ENCODE assay signal across 8 cellular contexts in the genomic region with DNA sequence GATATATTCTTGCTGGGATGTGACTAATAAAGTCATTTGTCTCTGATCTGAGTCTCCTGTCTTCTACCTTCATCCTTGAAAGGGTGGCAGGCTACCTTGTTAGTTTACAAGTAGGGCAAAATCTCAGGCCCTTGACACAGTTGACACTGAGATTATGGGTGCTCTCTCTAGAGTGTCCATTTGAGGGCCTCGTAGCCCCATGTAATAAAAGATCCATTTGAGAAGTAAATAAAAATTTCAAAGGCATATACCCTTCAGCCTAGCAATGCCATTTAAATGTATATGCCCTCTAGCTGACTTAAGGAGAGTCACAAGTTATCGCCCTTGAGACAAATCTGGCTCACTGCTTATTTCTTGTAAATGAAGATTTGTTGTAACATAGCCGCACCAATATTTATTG.
A peak's percentile ranks its signal among the peaks of the same experiment; 100 is the strongest.
DNase-seq lines count a peak whose midpoint lies in the region; ATAC-seq, FAIRE-seq and TF ChIP-seq lines count a peak whose summit lies in the region.
"Had no signal": no experiment of that assay in that cellular context is flagged by ENCODE, and none has a peak within 500 bp of the region (broad histone marks: within the 10 kb centered on the region; RNA-seq: fewer than 3 reads in every experiment).

No MANE protein-coding gene starts in this region.

- no peak overlapping the region for H2AFZ ChIP-seq in HCT116 (ENCODE audit: low read depth, low read length, poor library complexity, severe bottlenecking)

- H3K9me3 ChIP-seq in HCT116 (ENCODE audit: control insufficient read depth in 1 of 2, insufficient read depth in 1 of 2, low read depth in 1 of 2, low read length in 2 of 2), result no peaks in the 10 kb centered on the region

- peaks cover 54% of the 10 kb centered on the region for H3K79me2 ChIP-seq in HCT116 (ENCODE audit: insufficient read depth, low read length)

- H4K20me1 ChIP-seq in HCT116 (ENCODE audit: insufficient read depth), result no peaks in the 10 kb centered on the region; the same call in 1 of the 2 replicates

- peak overlapping the region; percentile 57 for H3K27ac Mint-ChIP-seq in WTC11
- peak overlapping the region; percentile 11 for H3K27ac Mint-ChIP-seq in memory B cell

- H3K27me3 Mint-ChIP-seq in WTC11 (ENCODE audit: low read depth) (no peaks in the 10 kb centered on the region), memory B cell (no peaks in the 10 kb centered on the region)
- H3K27me3 Mint-ChIP-seq: central memory CD8-positive, alpha-beta T cell had no signal

- H3K4me1 ChIP-seq in HCT116 (ENCODE audit: control insufficient read depth in 1 of 2, insufficient read depth in 2 of 2, low read length in 2 of 2), result peaks cover 3 to 27% of the 10 kb centered on the region in 2 experiments; a peak in 3 of 4 replicates

- H3K9ac ChIP-seq in HCT116 (ENCODE audit: low read length), result no peak overlapping the region

- H3K9me3 Mint-ChIP-seq in WTC11 (peaks cover 12% of the 10 kb centered on the region), memory B cell (no peaks in the 10 kb centered on the region)
- H3K9me3 Mint-ChIP-seq: central memory CD8-positive, alpha-beta T cell had no signal

- peak; percentile 24; the same call in 1 of the 2 replicates for TF ChIP-seq RAD21 in HCT116 (IDR thresholded peaks at IDR 0.05; ENCODE audit: low read depth)

- intact Hi-C loops in HCT116 (cut with micrococcal nuclease), result loop anchor here (2.0 to 5.0 kb wide), 2 partner anchors 285 to 510 kb away; no protein-coding TSS in a partner anchor

- CTCF ChIA-PET in HCT116 (lab: Charles Lee) (no interaction called here), WTC11 (lab: Charles Lee) (interaction anchor here (0.7 to 1.6 kb wide), 3 partner anchors 93 to 289 kb away, joined by 3 read pairs; no protein-coding TSS in a partner anchor), RWPE1 (lab: Yijun Ruan, JAX) (no interaction called here)

- no peak for FAIRE-seq in D721Med (lab: Jason Lieb, UNC)

- H3K4me3 Mint-ChIP-seq in WTC11, result no peak overlapping the region
- H3K4me3 Mint-ChIP-seq in memory B cell, result no peak overlapping the region
- H3K4me3 Mint-ChIP-seq: central memory CD8-positive, alpha-beta T cell had no signal

- H3K4me3 ChIP-seq in HCT116 (replicated peaks in 1 of 2; ENCODE audit: low read depth in 1 of 2, low read length in 2 of 2), result no peak overlapping the region

- peak; percentile 38 for ATAC-seq in HCT116
- ATAC-seq in WTC11, result peak; percentile 76
- ATAC-seq in memory B cell (ENCODE audit: low read depth), result no peak
- ATAC-seq in GM21717 (IDR thresholded peaks at IDR 0.05; ENCODE audit: unreplicated experiment), result no peak

- RAD21 ChIA-PET in HCT116 (lab: Charles Lee; ENCODE audit: low non-redundant PET in 1 of 2, low total read pairs in 2 of 2, uncharacterized antibody in 2 of 2, unreplicated experiment in 2 of 2), result no interaction called here

- H3K36me3 ChIP-seq in HCT116 (ENCODE audit: control insufficient read depth in 1 of 2, insufficient read depth in 2 of 2, low read length in 2 of 2), result no peaks in the 10 kb centered on the region

- no peaks in the 10 kb centered on the region for H3K27me3 ChIP-seq in HCT116 (ENCODE audit: insufficient read depth, low read length)

- H3K27ac ChIP-seq in HCT116 (ENCODE audit: low read depth, low read length) (no peak overlapping the region), RWPE1 (no peak overlapping the region)

- no TSS peak for BruUV-seq in HCT116 (replicated peaks; lab: Mats Ljungman, UMichigan)

- POLR2A ChIA-PET in HCT116 (lab: Charles Lee), result no interaction called here
- POLR2A ChIA-PET in WTC11 (lab: Charles Lee), result no interaction called here
- POLR2A ChIA-PET in RWPE1 (lab: Yijun Ruan, JAX; ENCODE audit: low non-redundant PET), result no interaction called here

- no peak for DNase-seq in D721Med (ENCODE audit: insufficient read length, low spot score)
- no peak for DNase-seq in HCT116 (ENCODE audit: low read depth, low spot score)
- DNase-seq in WTC11 (ENCODE audit: low spot score), result no peak
- DNase-seq in memory B cell (ENCODE audit: low spot score in 2 of 2), result no peak
- DNase-seq in RWPE1 (ENCODE audit: low spot score), result no peak
- DNase-seq in NCI-H226, result no peak

- H3K4me1 Mint-ChIP-seq in WTC11 (peaks cover 39% of the 10 kb centered on the region), memory B cell (peaks cover 22% of the 10 kb centered on the region)

- TF ChIP-seq CTCF in D721Med (IDR thresholded peaks at IDR 0.05; ENCODE audit: insufficient read depth, missing control alignments) (peak; percentile 23), HCT116 (IDR thresholded peaks at IDR 0.05 in 2 of 3, conservative IDR thresholded peaks at IDR 0.05 in 1 of 3; ENCODE audit: borderline replicate concordance in 1 of 3, insufficient read depth in 1 of 3, low read depth in 2 of 3, low read length in 2 of 3) (peak in 2 of 3 experiments; percentile 16 to 30; a peak in 1 of 6 replicates), WTC11 (IDR thresholded peaks at IDR 0.05) (no peak), RWPE1 (conservative IDR thresholded peaks at IDR 0.05; ENCODE audit: low read depth) (no peak)

- no peaks in the 10 kb centered on the region for H3K9me2 ChIP-seq in HCT116 (ENCODE audit: insufficient read depth)

- H3K36me3 Mint-ChIP-seq in WTC11, result peaks cover 10% of the 10 kb centered on the region
- peaks cover 6% of the 10 kb centered on the region for H3K36me3 Mint-ChIP-seq in memory B cell

- TF ChIP-seq POLR2A in HCT116 (IDR thresholded peaks at IDR 0.05; ENCODE audit: borderline replicate concordance, extremely low read depth, insufficient read depth, insufficient read length), result no peak

- H3K4me2 ChIP-seq in HCT116 (ENCODE audit: low read length), result no peak overlapping the region

TF ChIP-seq in HCT116, 20 proteins besides CTCF, POLR2A, EP300 and RAD21 (continues in another document):
- TF ChIP-seq FOSL1 (IDR thresholded peaks at IDR 0.05; ENCODE audit: low read depth) (no peak), EGR1 (IDR thresholded peaks at IDR 0.05; ENCODE audit: low read depth) (no peak), SRF (IDR thresholded peaks at IDR 0.05; ENCODE audit: low read depth) (no peak), ZFX (IDR thresholded peaks at IDR 0.05) (no peak), CBX3 (IDR thresholded peaks at IDR 0.05; ENCODE audit: low read depth) (no peak), TCF7L2 (IDR thresholded peaks at IDR 0.05; ENCODE audit: borderline replicate concordance, extremely low read depth, insufficient read depth, insufficient read length) (no peak), JUND (IDR thresholded peaks at IDR 0.05) (no peak), POLR2AphosphoS5 (IDR thresholded peaks at IDR 0.05; ENCODE audit: low read depth, low read length) (no peak), ZNF274 (IDR thresholded peaks at IDR 0.05; ENCODE audit: low read depth, low read length) (no peak), SP1 (IDR thresholded peaks at IDR 0.05; ENCODE audit: low read depth) (no peak), CEBPB (IDR thresholded peaks at IDR 0.05; ENCODE audit: low read depth) (no peak), ELF1 (IDR thresholded peaks at IDR 0.05; ENCODE audit: borderline replicate concordance, low read depth) (no peak), EZH2 (IDR thresholded peaks at IDR 0.05) (no peak), YY1 (IDR thresholded peaks at IDR 0.05; ENCODE audit: extremely low read depth, insufficient replicate concordance, low read depth, low read length) (no peak)
- TF ChIP-seq, protein P1, sequence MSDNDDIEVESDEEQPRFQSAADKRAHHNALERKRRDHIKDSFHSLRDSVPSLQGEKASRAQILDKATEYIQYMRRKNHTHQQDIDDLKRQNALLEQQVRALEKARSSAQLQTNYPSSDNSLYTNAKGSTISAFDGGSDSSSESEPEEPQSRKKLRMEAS (IDR thresholded peaks at IDR 0.05), result no peak
- TF ChIP-seq, protein P2, sequence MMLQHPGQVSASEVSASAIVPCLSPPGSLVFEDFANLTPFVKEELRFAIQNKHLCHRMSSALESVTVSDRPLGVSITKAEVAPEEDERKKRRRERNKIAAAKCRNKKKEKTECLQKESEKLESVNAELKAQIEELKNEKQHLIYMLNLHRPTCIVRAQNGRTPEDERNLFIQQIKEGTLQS (IDR thresholded peaks at IDR 0.05), result no peak

TF ChIP-seq in WTC11, 78 proteins besides CTCF, POLR2A, EP300 and RAD21 (continues in another document):
- TF ChIP-seq RELA (CRISPR knock-in tag; IDR thresholded peaks at IDR 0.05; ENCODE audit: borderline replicate concordance) (no peak), MXD4 (CRISPR knock-in tag; IDR thresholded peaks at IDR 0.05; ENCODE audit: borderline replicate concordance) (no peak), ZNF138 (CRISPR knock-in tag; conservative IDR thresholded peaks at IDR 0.05) (no peak), EMX1 (CRISPR knock-in tag; IDR thresholded peaks at IDR 0.05) (no peak), JUN (CRISPR knock-in tag; IDR thresholded peaks at IDR 0.05) (no peak), OVOL2 (CRISPR knock-in tag; IDR thresholded peaks at IDR 0.05; ENCODE audit: borderline replicate concordance) (no peak), NR3C1 (CRISPR knock-in tag; conservative IDR thresholded peaks at IDR 0.05; ENCODE audit: low read depth) (no peak)
- TF ChIP-seq, protein P1 (CRISPR knock-in tag; IDR thresholded peaks at IDR 0.05), result no peak
- TF ChIP-seq, protein P3, sequence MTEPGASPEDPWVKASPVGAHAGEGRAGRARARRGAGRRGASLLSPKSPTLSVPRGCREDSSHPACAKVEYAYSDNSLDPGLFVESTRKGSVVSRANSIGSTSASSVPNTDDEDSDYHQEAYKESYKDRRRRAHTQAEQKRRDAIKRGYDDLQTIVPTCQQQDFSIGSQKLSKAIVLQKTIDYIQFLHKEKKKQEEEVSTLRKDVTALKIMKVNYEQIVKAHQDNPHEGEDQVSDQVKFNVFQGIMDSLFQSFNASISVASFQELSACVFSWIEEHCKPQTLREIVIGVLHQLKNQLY (CRISPR knock-in tag; IDR thresholded peaks at IDR 0.05), result no peak
- TF ChIP-seq, protein P4, sequence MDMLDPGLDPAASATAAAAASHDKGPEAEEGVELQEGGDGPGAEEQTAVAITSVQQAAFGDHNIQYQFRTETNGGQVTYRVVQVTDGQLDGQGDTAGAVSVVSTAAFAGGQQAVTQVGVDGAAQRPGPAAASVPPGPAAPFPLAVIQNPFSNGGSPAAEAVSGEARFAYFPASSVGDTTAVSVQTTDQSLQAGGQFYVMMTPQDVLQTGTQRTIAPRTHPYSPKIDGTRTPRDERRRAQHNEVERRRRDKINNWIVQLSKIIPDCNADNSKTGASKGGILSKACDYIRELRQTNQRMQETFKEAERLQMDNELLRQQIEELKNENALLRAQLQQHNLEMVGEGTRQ (CRISPR knock-in tag; IDR thresholded peaks at IDR 0.05), result no peak

Comparison
In these comparisons a context has a peak if more than half of its experiments do, and no peak if none do; other contexts are left out.
1. CTCF ChIP-seq: peak in D721Med (single experiment) and HCT116 (2 of 3); none in WTC11 (single experiment) and RWPE1 (single experiment).
2. ATAC-seq: peak in HCT116 (single experiment) and WTC11 (single experiment); none in memory B cell (single experiment) and GM21717 (single experiment).